8 cellular contexts compared by ENCODE assay signal in the genomic region with DNA sequence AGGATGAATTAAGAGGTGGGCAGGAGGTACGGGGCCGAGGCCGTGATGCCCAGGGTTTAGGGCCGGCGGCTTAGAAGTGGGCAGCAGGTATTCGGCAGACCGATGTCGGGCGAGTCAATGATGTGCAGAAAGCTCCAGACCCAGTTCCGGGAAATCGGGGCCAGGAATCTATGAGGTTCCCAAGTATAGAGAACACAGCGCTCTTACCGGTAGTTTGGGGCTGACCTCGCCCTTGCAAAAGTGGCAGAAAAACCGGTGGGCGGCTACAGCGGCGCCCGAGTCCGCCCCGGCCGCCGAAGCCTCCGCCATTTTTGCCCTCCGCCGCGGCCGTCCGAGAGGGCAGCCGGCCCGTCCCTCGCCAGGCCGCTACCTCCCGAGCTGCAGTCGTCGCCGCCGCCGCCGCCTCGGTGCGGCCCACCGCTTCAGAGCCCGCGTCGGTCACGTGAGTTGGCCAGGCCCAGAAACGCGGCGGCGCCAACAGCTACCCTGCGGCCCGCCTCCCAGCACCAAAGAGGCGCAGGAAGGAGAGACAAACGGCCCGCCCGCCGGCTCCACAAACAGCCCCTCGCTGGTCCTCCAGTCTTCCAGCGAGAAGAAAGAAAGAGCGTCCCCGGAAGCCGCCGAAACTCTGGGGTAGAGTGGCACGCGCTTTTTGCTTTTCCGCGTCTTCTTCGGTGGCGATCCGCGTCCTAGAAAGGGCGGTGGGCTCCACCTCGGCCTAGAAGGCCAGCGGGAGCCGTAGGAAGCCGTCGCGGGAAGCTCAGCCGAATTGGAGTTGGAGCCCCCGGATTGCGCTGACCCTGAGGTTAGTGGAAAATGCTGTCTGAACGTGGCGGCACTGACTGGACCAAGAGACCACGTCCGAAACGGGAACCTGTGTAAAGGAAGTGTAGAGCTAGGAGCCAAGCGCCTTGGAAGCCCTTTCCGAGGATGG. TPM values are rescaled to one million over a fixed set of nuclear protein-coding genes. Genes with fewer than 3 reads are reported as not detected.
DNase-seq lines count a peak whose midpoint lies in the region; ATAC-seq and TF ChIP-seq lines count a peak whose summit lies in the region.

A gene with protein sequence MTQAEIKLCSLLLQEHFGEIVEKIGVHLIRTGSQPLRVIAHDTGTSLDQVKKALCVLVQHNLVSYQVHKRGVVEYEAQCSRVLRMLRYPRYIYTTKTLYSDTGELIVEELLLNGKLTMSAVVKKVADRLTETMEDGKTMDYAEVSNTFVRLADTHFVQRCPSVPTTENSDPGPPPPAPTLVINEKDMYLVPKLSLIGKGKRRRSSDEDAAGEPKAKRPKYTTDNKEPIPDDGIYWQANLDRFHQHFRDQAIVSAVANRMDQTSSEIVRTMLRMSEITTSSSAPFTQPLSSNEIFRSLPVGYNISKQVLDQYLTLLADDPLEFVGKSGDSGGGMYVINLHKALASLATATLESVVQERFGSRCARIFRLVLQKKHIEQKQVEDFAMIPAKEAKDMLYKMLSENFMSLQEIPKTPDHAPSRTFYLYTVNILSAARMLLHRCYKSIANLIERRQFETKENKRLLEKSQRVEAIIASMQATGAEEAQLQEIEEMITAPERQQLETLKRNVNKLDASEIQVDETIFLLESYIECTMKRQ (plus strand): TSS at position 636 of the 934 bp plus-strand sequence. CDS start 1,577 bp downstream, outside the sequence.
TSS of gene RNF115 (minus strand) at position 531 of the 934 bp plus-strand sequence. CDS start at position 309, 222 bp downstream.

- peak; percentile 77 for ATAC-seq in GM19395 (IDR thresholded peaks at IDR 0.05; ENCODE audit: unreplicated experiment)
- peak; percentile 61 for ATAC-seq in HG03558 (IDR thresholded peaks at IDR 0.05; ENCODE audit: extremely low read depth, unreplicated experiment)
- peak; percentile 96 for ATAC-seq in left lung

- no peak for TF ChIP-seq CTCF in left lung (IDR thresholded peaks at IDR 0.05)

- peaks cover 0 to 17% of the 10 kb centered on the region in 2 donors for H3K4me1 ChIP-seq in left lung

- H3K9me3 Mint-ChIP-seq in dendritic cell treated with granulocyte-macrophage colony-stimulating factor and Interleukin-4, amounts not matched to agents 40 ng/mL and 50 ng/mL, for 4 days = no peaks in the 10 kb centered on the region

- H3K4me3 ChIP-seq in left lung = peak within 1 kb of the TSS; percentile 73

- peaks cover 0 to 30% of the 10 kb centered on the region in 2 donors for H3K36me3 ChIP-seq in left lung

- peak; percentile 38 to 89 (median 78) for DNase-seq in C1 segment of cervical spinal cord (lab: John Stamatoyannopoulos, UW)
- peak; percentile 80 for DNase-seq in NCI-H748 treated with DMSO at 0.1 percent for 48 hours (lab: John Stamatoyannopoulos, UW)
- DNase-seq in activated CD4-positive, alpha-beta T cell treated with anti-CD3 and anti-CD28 coated beads, Interleukin-2, amount 50 U/mL, for 24 hours (ENCODE audit: low read depth in 1 of 2, low spot score in 1 of 2) = peak; percentile 62 to 78
- peak; percentile 93 to 98 for DNase-seq in left lung
- peak; percentile 68 to 74 for DNase-seq in stimulated activated CD4-positive, alpha-beta T cell treated with anti-CD3 and anti-CD28 coated beads, Interleukin-2, amount 100 ng/mL, for 48 hours

- H3K4me1 Mint-ChIP-seq in dendritic cell treated with granulocyte-macrophage colony-stimulating factor and Interleukin-4, amounts not matched to agents 40 ng/mL and 50 ng/mL, for 4 days (ENCODE audit: low read depth) = peaks cover 28% of the 10 kb centered on the region

- peak within 1 kb of the TSS; percentile 94 to 97 for H3K27ac ChIP-seq in left lung

- no peaks in the 10 kb centered on the region for H3K27me3 ChIP-seq in left lung

- peak within 1 kb of the TSS; percentile 95 for H3K4me3 Mint-ChIP-seq in dendritic cell treated with granulocyte-macrophage colony-stimulating factor and Interleukin-4, amounts not matched to agents 40 ng/mL and 50 ng/mL, for 4 days

- peak within 1 kb of the TSS; percentile 98 for H3K27ac Mint-ChIP-seq in dendritic cell treated with granulocyte-macrophage colony-stimulating factor and Interleukin-4, amounts not matched to agents 40 ng/mL and 50 ng/mL, for 4 days

- peaks cover 62% of the 10 kb centered on the region for H3K36me3 Mint-ChIP-seq in dendritic cell treated with granulocyte-macrophage colony-stimulating factor and Interleukin-4, amounts not matched to agents 40 ng/mL and 50 ng/mL, for 4 days (ENCODE audit: low read depth)

- H3K9me3 ChIP-seq in left lung = no peaks in the 10 kb centered on the region

- no peaks in the 10 kb centered on the region for H3K27me3 Mint-ChIP-seq in dendritic cell treated with granulocyte-macrophage colony-stimulating factor and Interleukin-4, amounts not matched to agents 40 ng/mL and 50 ng/mL, for 4 days

- intact Hi-C loops in dendritic cell treated with granulocyte-macrophage colony-stimulating factor and Interleukin-4, amounts not matched to agents 40 ng/mL and 50 ng/mL, for 4 days (cut with micrococcal nuclease) = no loop called here
- intact Hi-C loops in left lung (cut with DNase I) = no loop called here

RNA-seq across cellular contexts. Expression of the first gene that starts in this region (rescaled TPM):
- total RNA-seq in left lung = 10 to 100 TPM; 20.1 to 27.4 TPM

RNA-seq across cellular contexts. Expression of gene RNF115, which starts in this region (rescaled TPM):
- 10 to 100 TPM; 11.8 to 14.7 TPM for total RNA-seq in left lung

Comparison
In these comparisons a context has a peak if more than half of its experiments do, and no peak if none do; other contexts are left out.
1. Peak in every context shown above with its lines: DNase-seq, ATAC-seq, H3K4me3 ChIP-seq and H3K27ac ChIP-seq.